ENCODE assay signal across 8 cellular contexts in the genomic region with DNA sequence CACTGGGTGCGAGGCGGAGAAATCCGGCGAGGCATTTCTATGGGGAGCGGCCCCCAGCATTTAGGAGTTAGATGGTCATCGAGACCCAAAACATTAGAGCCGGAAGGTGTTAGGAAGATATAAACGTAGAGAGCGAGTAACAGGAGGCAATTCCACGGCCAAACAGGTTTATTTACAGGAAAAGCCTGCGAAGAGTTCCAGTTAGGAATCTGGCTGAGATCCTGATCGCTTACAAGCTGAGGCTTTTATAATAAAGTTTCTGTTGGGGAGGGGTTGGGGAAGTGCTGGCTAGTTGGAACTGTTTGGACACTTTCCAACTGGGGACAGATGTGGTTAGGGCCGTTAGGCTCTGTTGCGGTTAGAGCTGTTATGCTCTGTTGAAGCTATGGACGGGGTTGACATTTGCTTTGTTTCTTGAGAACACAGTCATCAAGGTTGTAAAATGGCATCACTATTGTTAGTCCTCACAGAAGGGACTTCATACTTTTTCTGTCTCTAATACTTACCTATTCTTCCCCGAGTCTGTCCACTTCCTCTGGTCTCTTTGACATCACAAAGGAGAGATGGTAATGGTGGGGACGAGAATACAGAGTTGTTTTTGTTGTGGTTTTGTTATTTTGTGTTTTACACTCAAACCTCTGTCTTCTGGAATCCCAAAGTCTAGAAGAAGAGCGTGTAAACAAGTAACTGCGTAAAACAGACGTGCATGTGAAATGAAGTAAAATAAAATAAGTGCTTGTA. TPM values are rescaled to one million over a fixed set of nuclear protein-coding genes. Genes with fewer than 3 reads are reported as not detected.
DNase-seq lines count a peak whose midpoint lies in the region; ATAC-seq and TF ChIP-seq lines count a peak whose summit lies in the region.

No MANE protein-coding gene starts in this region.

- peak; percentile 31 for ATAC-seq in HG02759 (IDR thresholded peaks at IDR 0.05; ENCODE audit: unreplicated experiment)

- no peak overlapping the region for H3K27ac Mint-ChIP-seq in activated CD4-positive, alpha-beta T cell treated with anti-CD3 and anti-CD28 coated beads, Interleukin-2, amount 10 ng/mL, durations not matched to agents 24 days and 14 days

- H3K4me1 ChIP-seq in suprapubic skin = peaks cover 15% of the 10 kb centered on the region

- peak overlapping the region; percentile 67 for H3K4me3 ChIP-seq in brain microvascular endothelial cell (ENCODE audit: low read depth, low read length)
- peak overlapping the region; percentile 92 for H3K4me3 ChIP-seq in suprapubic skin

- H3K9me3 ChIP-seq in suprapubic skin = no peaks in the 10 kb centered on the region

- H3K27me3 ChIP-seq in brain microvascular endothelial cell (replicated peaks) (no peaks in the 10 kb centered on the region), suprapubic skin (no peaks in the 10 kb centered on the region)

- DNase-seq in activated CD4-positive, alpha-beta T cell treated with anti-CD3 and anti-CD28 coated beads, Interleukin-2, amount 10 ng/mL, durations not matched to agents 24 days and 14 days = peak; percentile 69
- no peak for DNase-seq in activated CD4-positive, alpha-beta T cell treated with anti-CD3 and anti-CD28 coated beads, Interleukin-2, amount 50 U/mL, for 1 hour
- DNase-seq in NCI-H69 (lab: John Stamatoyannopoulos, UW) = peak; percentile 76
- DNase-seq in brain microvascular endothelial cell = peak; percentile 29
- DNase-seq in kidney tubule cell (ENCODE audit: low spot score) = peak; percentile 89
- no peak for DNase-seq in suprapubic skin (ENCODE audit: low spot score in 2 of 2)
- no peak for DNase-seq in GM19240 (ENCODE audit: insufficient read length, low spot score)

- H3K27ac ChIP-seq in brain microvascular endothelial cell (peak overlapping the region; percentile 99), suprapubic skin (peak overlapping the region; percentile 94)

- TF ChIP-seq CTCF in brain microvascular endothelial cell (IDR thresholded peaks at IDR 0.05; ENCODE audit: low read depth, low read length, missing control alignments) (no peak), suprapubic skin (IDR thresholded peaks at IDR 0.05) (no peak)

- H3K36me3 ChIP-seq in brain microvascular endothelial cell (replicated peaks) (no peaks in the 10 kb centered on the region), suprapubic skin (no peaks in the 10 kb centered on the region)

- peaks cover 4% of the 10 kb centered on the region for H3K27me3 Mint-ChIP-seq in activated CD4-positive, alpha-beta T cell treated with anti-CD3 and anti-CD28 coated beads, Interleukin-2, amount 10 ng/mL, durations not matched to agents 24 days and 14 days

- H3K4me3 Mint-ChIP-seq in activated CD4-positive, alpha-beta T cell treated with anti-CD3 and anti-CD28 coated beads, Interleukin-2, amount 10 ng/mL, durations not matched to agents 24 days and 14 days = no peak overlapping the region

- intact Hi-C loops in activated CD4-positive, alpha-beta T cell treated with anti-CD3 and anti-CD28 coated beads, Interleukin-2, amount 10 ng/mL, durations not matched to agents 24 days and 14 days (cut with micrococcal nuclease) = loop anchor here (1.0 to 5.0 kb wide), 2 partner anchors 13 to 114 kb away; partner anchors contain the start of gene ZKSCAN3

- in situ Hi-C loops in brain microvascular endothelial cell (cut with HindIII; ENCODE audit: low pct_ligation_motif_present, low sequenced_read_pairs) = no loop called here

- no peaks in the 10 kb centered on the region for H3K36me3 Mint-ChIP-seq in activated CD4-positive, alpha-beta T cell treated with anti-CD3 and anti-CD28 coated beads, Interleukin-2, amount 10 ng/mL, durations not matched to agents 24 days and 14 days (ENCODE audit: low read depth)

- no peak for TF ChIP-seq POLR2A in suprapubic skin (IDR thresholded peaks at IDR 0.05)

- peaks cover 3% of the 10 kb centered on the region for H3K4me1 Mint-ChIP-seq in activated CD4-positive, alpha-beta T cell treated with anti-CD3 and anti-CD28 coated beads, Interleukin-2, amount 10 ng/mL, durations not matched to agents 24 days and 14 days

- H3K9me3 Mint-ChIP-seq in activated CD4-positive, alpha-beta T cell treated with anti-CD3 and anti-CD28 coated beads, Interleukin-2, amount 10 ng/mL, durations not matched to agents 24 days and 14 days = peaks cover 8% of the 10 kb centered on the region

- WGBS in suprapubic skin = 5% methylated on average over 19 of the region's 20 CpGs

- TF ChIP-seq EP300 in suprapubic skin (IDR thresholded peaks at IDR 0.05) = no peak

RNA-seq across cellular contexts. Expression of gene ZSCAN31, which starts 0.5 kb away (rescaled TPM):
- 0.54 and 0.79 TPM in 2 replicates for total RNA-seq in activated CD4-positive, alpha-beta T cell treated with anti-CD3 and anti-CD28 coated beads, Interleukin-2, amount 10 ng/mL, durations not matched to agents 24 days and 14 days
- total RNA-seq in suprapubic skin = 10 to 100 TPM in 3 of 4 donors, 1 to 10 TPM in 1; 2.8 to 11.3 (median 10.7) TPM

RNA-seq across cellular contexts. Expression of gene ZKSCAN3, which starts 13.3 kb away (rescaled TPM):
- total RNA-seq in activated CD4-positive, alpha-beta T cell treated with anti-CD3 and anti-CD28 coated beads, Interleukin-2, amount 10 ng/mL, durations not matched to agents 24 days and 14 days = 2.7 and 2.9 TPM in 2 replicates
- total RNA-seq in suprapubic skin = 1 to 10 TPM; 3.1 to 6.0 (median 4.5) TPM

RNA-seq across cellular contexts. Expression of gene PGBD1, which starts 55.1 kb away (rescaled TPM):
- total RNA-seq in activated CD4-positive, alpha-beta T cell treated with anti-CD3 and anti-CD28 coated beads, Interleukin-2, amount 10 ng/mL, durations not matched to agents 24 days and 14 days = 1.8 and 2.5 TPM in 2 replicates
- total RNA-seq in suprapubic skin = 1 to 10 TPM in 2 of 4 donors, under 1 TPM in 2; 0.64 to 2.3 (median 1.2) TPM

Comparison
In these comparisons a context has a peak if more than half of its experiments do, and no peak if none do; other contexts are left out.
1. DNase-seq: peak in activated CD4-positive, alpha-beta T cell treated with anti-CD3 and anti-CD28 coated beads, Interleukin-2, amount 10 ng/mL, durations not matched to agents 24 days and 14 days (single experiment), NCI-H69 (single experiment), brain microvascular endothelial cell (single experiment) and kidney tubule cell (single experiment); none in activated CD4-positive, alpha-beta T cell treated with anti-CD3 and anti-CD28 coated beads, Interleukin-2, amount 50 U/mL, for 1 hour (single experiment), suprapubic skin (0 of 2) and GM19240 (single experiment).